21 cellular contexts compared by ENCODE assay signal in genomic region chr7:159016591-159016990, GRCh38.
DNase-seq lines count a peak whose midpoint lies in the region; ATAC-seq and TF ChIP-seq lines count a peak whose summit lies in the region.
"Had no signal": no experiment of that assay in that cellular context is flagged by ENCODE, and none has a peak within 500 bp of the region (broad histone marks: within the 10 kb centered on the region; RNA-seq: fewer than 3 reads in every experiment).

No MANE protein-coding gene starts in this region.

- no peak overlapping the region for H4K8ac ChIP-seq in neuronal stem cell (ENCODE audit: low read depth, low read length)

- no peak overlapping the region for H2BK120ac ChIP-seq in neuronal stem cell (ENCODE audit: low read depth, low read length)

- H3K9me3 Mint-ChIP-seq in Caco-2 (ENCODE audit: unreplicated experiment) = peaks cover 24% of the 10 kb centered on the region
- H3K9me3 Mint-ChIP-seq: CD8-positive, alpha-beta T cell had no signal

- H4K91ac ChIP-seq in neuronal stem cell (ENCODE audit: low read depth, low read length, poor library complexity) = no peak overlapping the region

- H2BK5ac ChIP-seq in neuronal stem cell (ENCODE audit: low read length) = no peak overlapping the region

- TF ChIP-seq POLR2A in esophagus muscularis mucosa (IDR thresholded peaks at IDR 0.05; ENCODE audit: low read depth) = no peak

- no peak overlapping the region for H2BK12ac ChIP-seq in neuronal stem cell (ENCODE audit: low read length)

- H3K4me1 ChIP-seq in Caco-2 = peaks cover 15% of the 10 kb centered on the region
- peaks cover 35 to 53% (median 40%) of the 10 kb centered on the region in 4 donors for H3K4me1 ChIP-seq in esophagus muscularis mucosa
- H3K4me1 ChIP-seq in neuronal stem cell (ENCODE audit: control insufficient read depth in 2 of 2, insufficient read depth in 1 of 2, low read depth in 1 of 2, low read length in 2 of 2) = peaks cover 2 to 12% of the 10 kb centered on the region in 2 donors
- H3K4me1 ChIP-seq in upper lobe of right lung = peaks cover 18% of the 10 kb centered on the region
- H3K4me1 ChIP-seq: HAP-1, SJSA1 had no signal

- H2BK15ac ChIP-seq in neuronal stem cell (ENCODE audit: low read length) = no peak overlapping the region

- no peaks in the 10 kb centered on the region for H3K36me3 Mint-ChIP-seq in Caco-2 (ENCODE audit: insufficient read depth, unreplicated experiment)
- H3K36me3 Mint-ChIP-seq: CD8-positive, alpha-beta T cell had no signal

- H3K79me1 ChIP-seq in neuronal stem cell (ENCODE audit: low read depth, low read length) = peaks cover 2% of the 10 kb centered on the region

- H3K27ac ChIP-seq in esophagus muscularis mucosa (replicated peaks in 1 of 4) = peak overlapping the region in 3 of 4 donors; percentile 69 to 81 (median 75)
- no peak overlapping the region for H3K27ac ChIP-seq in neuronal stem cell (replicated peaks; ENCODE audit: low read length)
- no peak overlapping the region for H3K27ac ChIP-seq in upper lobe of right lung
- H3K27ac ChIP-seq: HL-60, SJSA1 had no signal

- no peak overlapping the region for H3K4me3 ChIP-seq in Caco-2 (ENCODE audit: low read depth, low read length)
- H3K4me3 ChIP-seq in esophagus muscularis mucosa = no peak overlapping the region
- H3K4me3 ChIP-seq in neuronal stem cell (ENCODE audit: low read length in 2 of 2) = no peak overlapping the region
- no peak overlapping the region for H3K4me3 ChIP-seq in upper lobe of right lung
- H3K4me3 ChIP-seq: HAP-1, K562, SJSA1 had no signal

- 89% methylated on average over 19 of the region's 19 CpGs for WGBS in esophagus muscularis mucosa
- no CpG with 5 or more reads among the region's 19 CpGs for WGBS in neuronal stem cell (ENCODE audit: extremely low coverage in 2 of 2, insufficient read length in 2 of 2, insufficient replicate concordance in 1 of 2), 2 donors

- H3K9me3 ChIP-seq in Caco-2 (0 out of 2 replicates have a peak, but pooled peaks cover 3% of the 10 kb centered on the region), esophagus muscularis mucosa (no peaks in the 10 kb centered on the region), neuronal stem cell (replicated peaks in 1 of 2; ENCODE audit: control insufficient read depth in 2 of 2, insufficient read depth in 1 of 2, low read depth in 1 of 2, low read length in 2 of 2) (no peaks in the 10 kb centered on the region), upper lobe of right lung (no peaks in the 10 kb centered on the region)
- H3K9me3 ChIP-seq: HAP-1, SJSA1 had no signal

- H2AK5ac ChIP-seq in neuronal stem cell (ENCODE audit: low read depth, low read length) = peak overlapping the region; percentile 53

- H3K4me2 ChIP-seq in neuronal stem cell (ENCODE audit: insufficient read depth, low read length, poor library complexity, severe bottlenecking) = no peak overlapping the region

- H3K14ac ChIP-seq in neuronal stem cell (ENCODE audit: low read length) = no peak overlapping the region

- intact Hi-C loops in Caco-2 (cut with micrococcal nuclease; ENCODE audit: unreplicated experiment) = no loop called here
- intact Hi-C loops in esophagus muscularis mucosa (cut with DNase I) = no loop called here
- intact Hi-C loops in upper lobe of right lung (cut with DNase I) = no loop called here

- H3K23ac ChIP-seq in neuronal stem cell (ENCODE audit: low read depth, low read length, poor library complexity) = no peak overlapping the region

- peaks cover 9% of the 10 kb centered on the region for H3K4me1 Mint-ChIP-seq in Caco-2 (ENCODE audit: low read depth, unreplicated experiment)

- TF ChIP-seq CTCF in Caco-2 (IDR thresholded peaks at IDR 0.05; ENCODE audit: insufficient read depth in 1 of 2, low read depth in 1 of 2, low read length in 1 of 2, severe bottlenecking in 1 of 2, unreplicated experiment in 1 of 2) (no peak), esophagus muscularis mucosa (IDR thresholded peaks at IDR 0.05) (no peak), upper lobe of right lung (IDR thresholded peaks at IDR 0.05) (no peak), GM20000 (IDR thresholded peaks at IDR 0.05; ENCODE audit: extremely low read depth, missing control alignments) (no peak)

- H3K27ac Mint-ChIP-seq in Caco-2 (ENCODE audit: unreplicated experiment) = peak overlapping the region; percentile 15
- H3K27ac Mint-ChIP-seq: CD8-positive, alpha-beta T cell had no signal

- H3K27me3 ChIP-seq in Caco-2 (replicated peaks; ENCODE audit: control insufficient read depth, insufficient read depth, low read length) = no peaks in the 10 kb centered on the region
- H3K27me3 ChIP-seq in esophagus muscularis mucosa = no peaks in the 10 kb centered on the region
- H3K27me3 ChIP-seq in neuronal stem cell (ENCODE audit: control insufficient read depth in 3 of 3, insufficient read depth in 3 of 3, low read depth in 1 of 3, low read length in 3 of 3) = peaks cover 0 to 3% (median 0%) of the 10 kb centered on the region in 3 experiments
- H3K27me3 ChIP-seq in upper lobe of right lung = no peaks in the 10 kb centered on the region
- H3K27me3 ChIP-seq: SJSA1 had no signal

- no peak overlapping the region for H3K4me3 Mint-ChIP-seq in Caco-2 (ENCODE audit: unreplicated experiment)
- H3K4me3 Mint-ChIP-seq: CD8-positive, alpha-beta T cell had no signal

- POLR2A ChIA-PET in Caco-2 (lab: Charles Lee) = no interaction called here

- H3K36me3 ChIP-seq in Caco-2 (ENCODE audit: control insufficient read depth, insufficient read depth, low read length) (no peaks in the 10 kb centered on the region), esophagus muscularis mucosa (no peaks in the 10 kb centered on the region), neuronal stem cell (replicated peaks in 1 of 2; ENCODE audit: control insufficient read depth in 2 of 2, insufficient read depth in 2 of 2, low read length in 2 of 2) (no peaks in the 10 kb centered on the region), upper lobe of right lung (no peaks in the 10 kb centered on the region)
- H3K36me3 ChIP-seq: HAP-1, SJSA1 had no signal

- no peak overlapping the region for H3K9ac ChIP-seq in neuronal stem cell (ENCODE audit: low read depth, low read length, poor library complexity)

- ATAC-seq in upper lobe of right lung = no peak
- ATAC-seq: CD8-positive, alpha-beta T cell had no signal

- DNase-seq in Caco-2 (no peak), esophagus muscularis mucosa (ENCODE audit: extremely low spot score) (no peak), neuronal stem cell (ENCODE audit: low spot score) (no peak), upper lobe of right lung (peak; percentile 33), iPS-NIHi7 (ENCODE audit: extremely low spot score) (no peak), GM20000 (ENCODE audit: low spot score) (no peak), inferior parietal cortex (ENCODE audit: extremely low spot score) (no peak)
- DNase-seq: CD8-positive, alpha-beta T cell; DMS53; GDM1; MM.1S; NCI-H1048; NCI-H1417 treated with DMSO at 0.1 percent for 48 hours; NCI-H187; NCI-H446; NCI-H526; OCI-M1 had no signal

- H2AFZ ChIP-seq in neuronal stem cell (ENCODE audit: low read length) = no peak overlapping the region

- CTCF ChIA-PET in Caco-2 (lab: Charles Lee) = no interaction called here

- H3K18ac ChIP-seq in neuronal stem cell (ENCODE audit: low read length) = peak overlapping the region; percentile 19

- TF ChIP-seq EP300 in esophagus muscularis mucosa (IDR thresholded peaks at IDR 0.05) = no peak

- H3K4ac ChIP-seq in neuronal stem cell (ENCODE audit: low read length) = no peak overlapping the region

- no peaks in the 10 kb centered on the region for H3K27me3 Mint-ChIP-seq in Caco-2 (ENCODE audit: insufficient read depth, unreplicated experiment)

- BruUV-seq in Caco-2 (replicated peaks; lab: Mats Ljungman, UMichigan) = no TSS peak

Comparison
In these comparisons a context has a peak if more than half of its experiments do, and no peak if none do; other contexts are left out.
1. H3K27ac ChIP-seq: peak in esophagus muscularis mucosa (3 of 4); none in neuronal stem cell (single experiment) and upper lobe of right lung (single experiment).